In genomic region chr6:136737343-136738177, GRCh38 we compare ENCODE assay signal across 1 cellular context.
TF ChIP-seq lines count a peak whose summit lies in the region.

No MANE protein-coding gene starts in this region.

TF ChIP-seq in K562, 482 proteins besides CTCF, POLR2A, EP300 and RAD21 (continued from another document):
- TF ChIP-seq, protein P1, sequence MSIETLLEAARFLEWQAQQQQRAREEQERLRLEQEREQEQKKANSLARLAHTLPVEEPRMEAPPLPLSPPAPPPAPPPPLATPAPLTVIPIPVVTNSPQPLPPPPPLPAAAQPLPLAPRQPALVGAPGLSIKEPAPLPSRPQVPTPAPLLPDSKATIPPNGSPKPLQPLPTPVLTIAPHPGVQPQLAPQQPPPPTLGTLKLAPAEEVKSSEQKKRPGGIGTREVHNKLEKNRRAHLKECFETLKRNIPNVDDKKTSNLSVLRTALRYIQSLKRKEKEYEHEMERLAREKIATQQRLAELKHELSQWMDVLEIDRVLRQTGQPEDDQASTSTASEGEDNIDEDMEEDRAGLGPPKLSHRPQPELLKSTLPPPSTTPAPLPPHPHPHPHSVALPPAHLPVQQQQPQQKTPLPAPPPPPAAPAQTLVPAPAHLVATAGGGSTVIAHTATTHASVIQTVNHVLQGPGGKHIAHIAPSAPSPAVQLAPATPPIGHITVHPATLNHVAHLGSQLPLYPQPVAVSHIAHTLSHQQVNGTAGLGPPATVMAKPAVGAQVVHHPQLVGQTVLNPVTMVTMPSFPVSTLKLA (conservative IDR thresholded peaks at IDR 0.05) = peak; percentile 22 to 43; a peak in 1 of 4 replicates
- TF ChIP-seq NFRKB (IDR thresholded peaks at IDR 0.05; ENCODE audit: low read depth) (peak; percentile 50; the same call in 1 of the 2 replicates), POLR3A (IDR thresholded peaks at IDR 0.05; ENCODE audit: borderline replicate concordance, extremely low read depth, insufficient read depth, insufficient read length) (no peak), TEAD4 (IDR thresholded peaks at IDR 0.05; ENCODE audit: low read length) (peak; percentile 68; the same call in 1 of the 2 replicates), TEAD4 (CRISPR knock-in tag; IDR thresholded peaks at IDR 0.05; ENCODE audit: borderline replicate concordance) (no peak), KLF10 (CRISPR knock-in tag; IDR thresholded peaks at IDR 0.05) (no peak), ETV1 (tag; conservative IDR thresholded peaks at IDR 0.05; ENCODE audit: low read depth) (peak; percentile 74), TRIM24 (IDR thresholded peaks at IDR 0.05) (peak; percentile 50 to 53; a peak in 3 of 4 replicates), ZNF444 (CRISPR knock-in tag; IDR thresholded peaks at IDR 0.05) (no peak), MTA3 (IDR thresholded peaks at IDR 0.05; ENCODE audit: borderline replicate concordance) (0 out of 2 replicates have a peak, but pooled peaks have one; percentile 32), YBX1 (IDR thresholded peaks at IDR 0.05) (no peak), YY1 (IDR thresholded peaks at IDR 0.05; ENCODE audit: borderline replicate concordance in 1 of 3, control insufficient read depth in 1 of 3, extremely low read depth in 1 of 3, insufficient read depth in 3 of 3, insufficient read length in 1 of 3, insufficient replicate concordance in 2 of 3, low read depth in 1 of 3, low read length in 2 of 3) (peak in 1 of 3 experiments; percentile 49), HNRNPUL1 (IDR thresholded peaks at IDR 0.05; ENCODE audit: low read length) (no peak), PHF20 (IDR thresholded peaks at IDR 0.05; ENCODE audit: partially characterized antibody) (peak; percentile 37), ARID1B (IDR thresholded peaks at IDR 0.05) (peak; percentile 91), NFIC (IDR thresholded peaks at IDR 0.05) (peak; percentile 42; the same call in 1 of the 2 replicates), EP400 (IDR thresholded peaks at IDR 0.05) (peak; percentile 41; the same call in 1 of the 2 replicates), CCAR2 (IDR thresholded peaks at IDR 0.05; ENCODE audit: low read depth, low read length) (no peak), IRF9 (tag; IDR thresholded peaks at IDR 0.05) (peak; percentile 84), LARP7 (IDR thresholded peaks at IDR 0.05) (no peak), ETV6 (IDR thresholded peaks at IDR 0.05; ENCODE audit: borderline replicate concordance in 1 of 2, low read depth in 2 of 2, low read length in 1 of 2) (0 out of 4 replicates have a peak, but pooled peaks of 1 of the 2 experiments have one; percentile 8), ETV6 (CRISPR knock-in tag; IDR thresholded peaks at IDR 0.05; ENCODE audit: borderline replicate concordance) (no peak), NONO (IDR thresholded peaks at IDR 0.05; ENCODE audit: low read depth in 2 of 2, low read length in 1 of 2) (0 out of 4 replicates have a peak, but pooled peaks of 1 of the 2 experiments have one; percentile 25), ZMIZ1 (IDR thresholded peaks at IDR 0.05; ENCODE audit: low read depth in 2 of 2, low read length in 2 of 2) (0 out of 4 replicates have a peak, but pooled peaks of 1 of the 2 experiments have one; percentile 57), SRF (CRISPR knock-in tag; IDR thresholded peaks at IDR 0.05) (no peak), SMAD1 (IDR thresholded peaks at IDR 0.05; ENCODE audit: low read depth, low read length, partially characterized antibody) (peak; percentile 70), ZNF511 (CRISPR knock-in tag; IDR thresholded peaks at IDR 0.05) (no peak), CLOCK (CRISPR knock-in tag; IDR thresholded peaks at IDR 0.05; ENCODE audit: borderline replicate concordance) (no peak), RNF2 (IDR thresholded peaks at IDR 0.05) (peak; percentile 60; the same call in 1 of the 2 replicates), IRF1 (CRISPR knock-in tag; IDR thresholded peaks at IDR 0.05; ENCODE audit: borderline replicate concordance) (no peak), RAD51 (IDR thresholded peaks at IDR 0.05; ENCODE audit: borderline replicate concordance, low read depth) (no peak), EGR1 (conservative IDR thresholded peaks at IDR 0.05) (peak; percentile 58), JUND (IDR thresholded peaks at IDR 0.05; ENCODE audit: borderline replicate concordance, low read depth, low read length) (peak; percentile 35; the same call in 1 of the 2 replicates), JUND (tag; IDR thresholded peaks at IDR 0.05; ENCODE audit: borderline replicate concordance, low read depth, low read length) (no peak)
- TF ChIP-seq, protein P2, sequence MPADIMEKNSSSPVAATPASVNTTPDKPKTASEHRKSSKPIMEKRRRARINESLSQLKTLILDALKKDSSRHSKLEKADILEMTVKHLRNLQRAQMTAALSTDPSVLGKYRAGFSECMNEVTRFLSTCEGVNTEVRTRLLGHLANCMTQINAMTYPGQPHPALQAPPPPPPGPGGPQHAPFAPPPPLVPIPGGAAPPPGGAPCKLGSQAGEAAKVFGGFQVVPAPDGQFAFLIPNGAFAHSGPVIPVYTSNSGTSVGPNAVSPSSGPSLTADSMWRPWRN (IDR thresholded peaks at IDR 0.05; ENCODE audit: low read depth) = no peak
- TF ChIP-seq, protein P3, sequence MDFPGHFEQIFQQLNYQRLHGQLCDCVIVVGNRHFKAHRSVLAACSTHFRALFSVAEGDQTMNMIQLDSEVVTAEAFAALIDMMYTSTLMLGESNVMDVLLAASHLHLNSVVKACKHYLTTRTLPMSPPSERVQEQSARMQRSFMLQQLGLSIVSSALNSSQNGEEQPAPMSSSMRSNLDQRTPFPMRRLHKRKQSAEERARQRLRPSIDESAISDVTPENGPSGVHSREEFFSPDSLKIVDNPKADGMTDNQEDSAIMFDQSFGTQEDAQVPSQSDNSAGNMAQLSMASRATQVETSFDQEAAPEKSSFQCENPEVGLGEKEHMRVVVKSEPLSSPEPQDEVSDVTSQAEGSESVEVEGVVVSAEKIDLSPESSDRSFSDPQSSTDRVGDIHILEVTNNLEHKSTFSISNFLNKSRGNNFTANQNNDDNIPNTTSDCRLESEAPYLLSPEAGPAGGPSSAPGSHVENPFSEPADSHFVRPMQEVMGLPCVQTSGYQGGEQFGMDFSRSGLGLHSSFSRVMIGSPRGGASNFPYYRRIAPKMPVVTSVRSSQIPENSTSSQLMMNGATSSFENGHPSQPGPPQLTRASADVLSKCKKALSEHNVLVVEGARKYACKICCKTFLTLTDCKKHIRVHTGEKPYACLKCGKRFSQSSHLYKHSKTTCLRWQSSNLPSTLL (IDR thresholded peaks at IDR 0.05) = no peak
